6 cellular contexts compared by ENCODE assay signal in genomic region chr7:100895956-100896742, GRCh38. TPM values are rescaled to one million over a fixed set of nuclear protein-coding genes. Genes with fewer than 3 reads are reported as not detected.
A peak's percentile ranks its signal among the peaks of the same experiment; 100 is the strongest.
DNase-seq lines count a peak whose midpoint lies in the region; TF ChIP-seq lines count a peak whose summit lies in the region.

No MANE protein-coding gene starts in this region.

- H3K9me3 ChIP-seq in neural cell (ENCODE audit: low read length): no peaks in the 10 kb centered on the region

- H3K4me2 ChIP-seq in neural cell (ENCODE audit: low read length): peak overlapping the region; percentile 48

- H3K27me3 ChIP-seq in neural cell (ENCODE audit: insufficient read depth, low read depth, low read length): peaks cover 28% of the 10 kb centered on the region

- peak; percentile 4 for TF ChIP-seq EP300 in neural cell (conservative IDR thresholded peaks at IDR 0.05; ENCODE audit: poor library complexity, severe bottlenecking)

- H3K27ac ChIP-seq in neural cell (ENCODE audit: low read length): peak overlapping the region; percentile 49

- no peaks in the 10 kb centered on the region for H3K9me2 ChIP-seq in neural cell (ENCODE audit: insufficient read depth, low read length)

- H3K36me3 ChIP-seq in neural cell (ENCODE audit: insufficient read depth, low read length): no peaks in the 10 kb centered on the region

- H3F3A ChIP-seq in neural cell (ENCODE audit: insufficient read depth, low read length, poor library complexity, severe bottlenecking): no peaks in the 10 kb centered on the region

- peak; percentile 71 for DNase-seq in NCI-H82 (lab: John Stamatoyannopoulos, UW)
- no peak for DNase-seq in NCI-H82 treated with DMSO at 0.1 percent for 48 hours (lab: John Stamatoyannopoulos, UW; ENCODE audit: unreplicated experiment)
- no peak for DNase-seq in inferior parietal cortex (ENCODE audit: extremely low spot score)
- DNase-seq in glomerular visceral epithelial cell (ENCODE audit: extremely low spot score): no peak

- H4K20me1 ChIP-seq in neural cell (ENCODE audit: insufficient read depth): no peaks in the 10 kb centered on the region

- H3K27me3 Mint-ChIP-seq in brain: peaks cover 53% of the 10 kb centered on the region

- H3K79me2 ChIP-seq in neural cell (replicated peaks; ENCODE audit: insufficient read depth, low read length): no peaks in the 10 kb centered on the region

- H3K9me3 Mint-ChIP-seq in brain: peaks cover 0 to 5% (median 3%) of the 10 kb centered on the region in 5 experiments

- peaks cover 35% of the 10 kb centered on the region for H3K4me1 Mint-ChIP-seq in brain

- no peaks in the 10 kb centered on the region for H3K36me3 Mint-ChIP-seq in brain

- no peak for TF ChIP-seq RAD21 in neural cell (conservative IDR thresholded peaks at IDR 0.05)

- peak overlapping the region; percentile 60 to 96 (median 79) for H3K27ac Mint-ChIP-seq in brain

- peak overlapping the region; percentile 14 for H2AFZ ChIP-seq in neural cell (ENCODE audit: low read depth, low read length)

- no peak for TF ChIP-seq CTCF in brain (conservative IDR thresholded peaks at IDR 0.05)
- no peak for TF ChIP-seq CTCF in neural cell (IDR thresholded peaks at IDR 0.05; ENCODE audit: poor library complexity, severe bottlenecking)

- H3K4me3 ChIP-seq in neural cell (ENCODE audit: low read length): peak overlapping the region; percentile 72

- H3K9ac ChIP-seq in neural cell (ENCODE audit: low read length): peak overlapping the region; percentile 70

- H3K4me3 Mint-ChIP-seq in brain: peak overlapping the region; percentile 86 to 94 (median 92)

TF ChIP-seq in neural cell, 6 proteins besides CTCF, POLR2A, EP300 and RAD21:
- no peak for TF ChIP-seq MXI1 (conservative IDR thresholded peaks at IDR 0.05; ENCODE audit: poor library complexity, severe bottlenecking)
- no peak for TF ChIP-seq SMC3 (conservative IDR thresholded peaks at IDR 0.05; ENCODE audit: poor library complexity)
- no peak for TF ChIP-seq TAF1 (IDR thresholded peaks at IDR 0.05; ENCODE audit: low read depth)
- TF ChIP-seq REST (IDR thresholded peaks at IDR 0.05; ENCODE audit: borderline replicate concordance): no peak
- peak; percentile 29 for TF ChIP-seq POLR2AphosphoS5 (IDR thresholded peaks at IDR 0.05)
- TF ChIP-seq EZH2 (IDR thresholded peaks at IDR 0.05; ENCODE audit: borderline replicate concordance, insufficient read depth, low read length, poor library complexity, severe bottlenecking): peak; percentile 55

RNA-seq across cellular contexts. Expression of gene ACHE, which starts 0.5 kb away (rescaled TPM):
- polyA plus RNA-seq in brain (ENCODE audit: insufficient read depth, low read depth, low replicate concordance) (9.3 TPM), neural cell (12.2 and 14.3 TPM in 2 replicates)
- 12.4 and 15.6 TPM in 2 replicates for polyA minus RNA-seq in neural cell

RNA-seq across cellular contexts. Expression of gene UFSP1, which starts 6.6 kb away (rescaled TPM):
- polyA plus RNA-seq in brain (ENCODE audit: insufficient read depth, low read depth, low replicate concordance) (1.1 TPM), neural cell (2.4 and 5.0 TPM in 2 replicates)
- 5.6 and 7.2 TPM in 2 replicates for polyA minus RNA-seq in neural cell

RNA-seq across cellular contexts. Expression of gene SRRT, which starts 21.2 kb away (rescaled TPM):
- 68.3 TPM for polyA plus RNA-seq in brain (ENCODE audit: insufficient read depth, low read depth, low replicate concordance)
- polyA plus RNA-seq in neural cell: 59.9 and 65.2 TPM in 2 replicates
- 38.4 and 47.5 TPM in 2 replicates for polyA minus RNA-seq in neural cell

RNA-seq across cellular contexts. Expression of gene TRIP6, which starts 29.0 kb away (rescaled TPM):
- polyA plus RNA-seq in brain (ENCODE audit: insufficient read depth, low read depth, low replicate concordance) (26.8 TPM), neural cell (1.4 and 2.1 TPM in 2 replicates)
- 1.2 and 1.5 TPM in 2 replicates for polyA minus RNA-seq in neural cell

RNA-seq across cellular contexts. Expression of gene SLC12A9, which starts 43.6 kb away (rescaled TPM):
- 15.7 TPM for polyA plus RNA-seq in brain (ENCODE audit: insufficient read depth, low read depth, low replicate concordance)
- 21.2 and 29.0 TPM in 2 replicates for polyA plus RNA-seq in neural cell
- 14.8 and 19.2 TPM in 2 replicates for polyA minus RNA-seq in neural cell
